8 cellular contexts compared by ENCODE assay signal in the genomic region with DNA sequence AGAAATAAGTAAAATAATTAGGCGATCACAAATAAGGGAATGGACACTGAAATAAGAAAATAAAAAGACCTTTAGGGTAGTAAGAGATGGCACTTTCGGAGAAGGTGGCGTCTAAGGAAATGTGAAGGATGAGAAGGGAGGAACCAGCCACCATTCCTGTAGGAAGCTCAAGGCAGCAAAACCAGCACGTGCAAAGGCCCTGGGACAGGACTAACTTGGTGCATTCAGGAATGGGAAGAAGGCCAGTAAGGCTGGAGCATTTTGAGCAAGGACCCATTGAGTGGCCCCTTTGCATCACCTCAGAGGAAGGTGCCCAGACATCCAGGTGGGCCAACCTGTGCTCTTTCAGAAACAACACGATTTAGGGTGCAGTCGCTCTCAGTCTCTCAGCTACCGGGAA. TPM values are rescaled to one million over a fixed set of nuclear protein-coding genes. Genes with fewer than 3 reads are reported as not detected.
DNase-seq lines count a peak whose midpoint lies in the region; ATAC-seq and TF ChIP-seq lines count a peak whose summit lies in the region.

No MANE protein-coding gene starts in this region.

- H4K20me1 ChIP-seq in hepatocyte (ENCODE audit: insufficient read depth, poor library complexity, severe bottlenecking): peaks cover 7% of the 10 kb centered on the region

- H3K9me3 Mint-ChIP-seq in activated T-cell treated with anti-CD3 and anti-CD28 coated beads, Interleukin-2, amount 50 U/mL, for 72 hours: no peaks in the 10 kb centered on the region
- no peaks in the 10 kb centered on the region for H3K9me3 Mint-ChIP-seq in activated B cell treated with CpG ODN at 0.5 μM for 24 hours

- POLR2A ChIA-PET in activated B cell treated with CpG ODN at 0.5 μM for 24 hours (lab: Charles Lee): interaction anchor here (0.6 to 6.7 kb wide), 6 partner anchors 8 to 336 kb away, joined by 3 to 99 read pairs (median 27); partner anchors contain the start of genes MPHOSPH9 and MTRFR

- peak overlapping the region; percentile 57 for H2AFZ ChIP-seq in hepatocyte

- peaks cover 5% of the 10 kb centered on the region in 2 donors for H3K36me3 Mint-ChIP-seq in activated T-cell treated with anti-CD3 and anti-CD28 coated beads, Interleukin-2, amount 50 U/mL, for 72 hours (ENCODE audit: insufficient read depth in 2 of 2)
- H3K36me3 Mint-ChIP-seq in activated B cell treated with CpG ODN at 0.5 μM for 24 hours (ENCODE audit: low read depth): peaks cover 27% of the 10 kb centered on the region

- peaks cover 97% of the 10 kb centered on the region for H3K4me1 Mint-ChIP-seq in activated T-cell treated with anti-CD3 and anti-CD28 coated beads, Interleukin-2, amount 50 U/mL, for 72 hours (ENCODE audit: low read depth)
- H3K4me1 Mint-ChIP-seq in activated B cell treated with CpG ODN at 0.5 μM for 24 hours: peaks cover 96% of the 10 kb centered on the region

- no peak for TF ChIP-seq EP300 in stomach (IDR thresholded peaks at IDR 0.05)

- H3K4me3 ChIP-seq in hepatocyte (no peak overlapping the region), stomach (no peak overlapping the region)

- H3K4me2 ChIP-seq in hepatocyte: peak overlapping the region; percentile 91

- no peak for DNase-seq in activated T-cell treated with anti-CD3 and anti-CD28 coated beads, Interleukin-2, amount 50 U/mL, for 72 hours
- DNase-seq in activated T-cell treated with anti-CD3 and anti-CD28 coated beads for 4 hours (no peak), activated B cell treated with CpG ODN at 0.5 μM for 24 hours (no peak), hepatocyte (ENCODE audit: low spot score) (no peak), stomach (no peak), CD1c-positive myeloid dendritic cell (ENCODE audit: extremely low spot score) (no peak), KG1 (lab: John Stamatoyannopoulos, UW) (no peak), NCI-H2029 treated with DMSO at 0.1 percent for 48 hours (lab: John Stamatoyannopoulos, UW) (no peak)

- H3K36me3 ChIP-seq in hepatocyte (replicated peaks; ENCODE audit: insufficient read depth, low read depth) (no peaks in the 10 kb centered on the region), stomach (no peaks in the 10 kb centered on the region)

- H3K9me3 ChIP-seq in hepatocyte (ENCODE audit: low read depth): no peaks in the 10 kb centered on the region
- no peaks in the 10 kb centered on the region for H3K9me3 ChIP-seq in stomach

- H3K79me2 ChIP-seq in hepatocyte: peaks cover 44% of the 10 kb centered on the region

- TF ChIP-seq CTCF in activated B cell treated with CpG ODN at 0.5 μM for 24 hours (IDR thresholded peaks at IDR 0.05): no peak
- no peak for TF ChIP-seq CTCF in hepatocyte (IDR thresholded peaks at IDR 0.05; ENCODE audit: poor library complexity)
- TF ChIP-seq CTCF in stomach (IDR thresholded peaks at IDR 0.05): no peak

- H3K4me1 ChIP-seq in hepatocyte (ENCODE audit: insufficient read depth): peaks cover 24% of the 10 kb centered on the region
- peaks cover 33 to 57% (median 46%) of the 10 kb centered on the region in 4 donors for H3K4me1 ChIP-seq in stomach

- TF ChIP-seq POLR2A in stomach (IDR thresholded peaks at IDR 0.05): no peak

- peaks cover 9% of the 10 kb centered on the region for H3K27me3 Mint-ChIP-seq in activated T-cell treated with anti-CD3 and anti-CD28 coated beads, Interleukin-2, amount 50 U/mL, for 72 hours (ENCODE audit: low read depth)
- H3K27me3 Mint-ChIP-seq in activated B cell treated with CpG ODN at 0.5 μM for 24 hours: no peaks in the 10 kb centered on the region

- H3K27me3 ChIP-seq in hepatocyte (no peaks in the 10 kb centered on the region), stomach (no peaks in the 10 kb centered on the region)

- H3K27ac ChIP-seq in hepatocyte (peak overlapping the region; percentile 91), stomach (peak overlapping the region in 4 of 5 donors; percentile 94 to 99 (median 97))

- peak overlapping the region; percentile 91 to 94 for H3K4me3 Mint-ChIP-seq in activated T-cell treated with anti-CD3 and anti-CD28 coated beads, Interleukin-2, amount 50 U/mL, for 72 hours
- H3K4me3 Mint-ChIP-seq in activated B cell treated with CpG ODN at 0.5 μM for 24 hours: peak overlapping the region; percentile 97

- ATAC-seq in activated T-cell treated with anti-CD3 and anti-CD28 coated beads, Interleukin-2, amount 50 U/mL, for 72 hours (replicated peaks in 1 of 2): no peak
- ATAC-seq in activated B cell treated with CpG ODN at 0.5 μM for 24 hours (ENCODE audit: low read depth): no peak

- H3K27ac Mint-ChIP-seq in activated T-cell treated with anti-CD3 and anti-CD28 coated beads, Interleukin-2, amount 50 U/mL, for 72 hours: peak overlapping the region; percentile 91
- H3K27ac Mint-ChIP-seq in activated B cell treated with CpG ODN at 0.5 μM for 24 hours: peak overlapping the region; percentile 92

- H3K9me2 ChIP-seq in hepatocyte (replicated peaks; ENCODE audit: insufficient read depth): no peaks in the 10 kb centered on the region

- CTCF ChIA-PET in activated B cell treated with CpG ODN at 0.5 μM for 24 hours (lab: Charles Lee): interaction anchor here (1.3 to 3.9 kb wide), 2 partner anchors 8 to 50 kb away, joined by 5 to 17 read pairs; no protein-coding TSS in a partner anchor

- WGBS in hepatocyte (ENCODE audit: low lambda C conversion rate, missing lambda C conversion rate): 97% methylated on average over 7 of the region's 7 CpGs
- WGBS in stomach, 5 donors: 89 to 96% (median 95%) methylated on average over 7 of the region's 7 CpGs

- intact Hi-C loops in activated B cell treated with CpG ODN at 0.5 μM for 24 hours (cut with micrococcal nuclease) (loop anchor here (5.0 to 10.0 kb wide), 3 partner anchors 34 to 492 kb away; no protein-coding TSS in a partner anchor), stomach (cut with DNase I; ENCODE audit: low total_unique reads) (no loop called here)

RNA-seq across cellular contexts. Expression of gene VPS37B, which starts 0.7 kb away (rescaled TPM):
- total RNA-seq in activated T-cell treated with anti-CD3 and anti-CD28 coated beads, Interleukin-2, amount 50 U/mL, for 72 hours: 10 to 100 TPM; 28.8 to 37.4 TPM
- total RNA-seq in activated B cell treated with CpG ODN at 0.5 μM for 24 hours (51.4 and 54.1 TPM in 2 replicates), hepatocyte (23.5 and 24.7 TPM in 2 replicates), stomach (100 to 1,000 TPM in 1 of 5 donors, 10 to 100 TPM in 4; 13.4 to 105 (median 68.5) TPM)
- polyA plus RNA-seq in hepatocyte (29.0 and 35.3 TPM in 2 replicates), stomach (10 to 100 TPM; 31.3 to 44.0 (median 37.1) TPM)
